32 cellular contexts compared by ENCODE assay signal in genomic region chr14:101273091-101273490, GRCh38.
"Had no signal": no experiment of that assay in that cellular context is flagged by ENCODE, and none has a peak within 500 bp of the region (broad histone marks: within the 10 kb centered on the region; RNA-seq: fewer than 3 reads in every experiment).

No MANE protein-coding gene starts in this region.

- H3K4me1 ChIP-seq: adrenal gland, ascending aorta, body of pancreas, breast epithelium had no signal

- H3K27ac ChIP-seq: adrenal gland, ascending aorta, body of pancreas, brain microvascular endothelial cell, breast epithelium, cardiac muscle cell had no signal

- H3K9me3 ChIP-seq: adrenal gland, ascending aorta, body of pancreas, breast epithelium had no signal

- H3K4me3 ChIP-seq: adrenal gland, ascending aorta, body of pancreas, breast epithelium, cardiac muscle cell had no signal

- FAIRE-seq: astrocyte, bronchial epithelial cell had no signal

- H3K36me3 ChIP-seq: adrenal gland, ascending aorta, brain microvascular endothelial cell, breast epithelium, cardiac muscle cell had no signal

- DNase-seq: activated effector memory CD4-positive, alpha-beta T cell treated with Interleukin-2 at 50 U/mL for 16 hours; activated gamma-delta T cell; activated gamma-delta T cell treated with Interleukin-2 at 50 U/mL for 16 hours; activated naive CD4-positive, alpha-beta T cell; activated naive CD4-positive, alpha-beta T cell treated with anti-CD3 and anti-CD28 coated beads for 36 hours; activated naive CD4-positive, alpha-beta T cell treated with anti-CD3 and anti-CD28 coated beads, Interleukin-2, amount 10 ng/mL, durations not matched to agents 7 days and 5 days; activated naive CD4-positive, alpha-beta T cell treated with anti-CD3 and anti-CD28 coated beads, Interleukin-2, amount 50 U/mL, for 16 hours; activated naive CD4-positive, alpha-beta T cell treated with Interleukin-2 at 50 U/mL for 16 hours; activated naive CD8-positive, alpha-beta T cell treated with anti-CD3 and anti-CD28 coated beads for 36 hours; activated naive CD8-positive, alpha-beta T cell treated with anti-CD3 and anti-CD28 coated beads, Interleukin-2, amount 10 ng/mL, durations not matched to agents 7 days and 5 days; activated naive CD8-positive, alpha-beta T cell treated with anti-CD3 and anti-CD28 coated beads, Interleukin-2, amount 50 U/mL, for 24 hours; activated T-cell treated with anti-CD3 and anti-CD28 coated beads, Interleukin-2, amount 50 U/mL, for 24 hours; activated T-cell treated with anti-CD3 and anti-CD28 coated beads, Interleukin-2, amount 50 U/mL, for 4 hours; activated T-cell treated with anti-CD3 and anti-CD28 coated beads, Interleukin-2, amount 50 U/mL, for 48 hours; activated T-cell treated with anti-CD3 and anti-CD28 coated beads, Interleukin-2, amount 50 U/mL, for 72 hours; adrenal gland; amniotic stem cell; amygdala; anterior cingulate cortex; aorta; body of pancreas; brain microvascular endothelial cell; caudate nucleus; central memory CD4-positive, alpha-beta T cell; cerebellar nuclear complex had no signal

- H3K27me3 ChIP-seq: ascending aorta, body of pancreas, brain microvascular endothelial cell, cardiac muscle cell had no signal

- ATAC-seq: activated naive CD4-positive, alpha-beta T cell treated with anti-CD3 and anti-CD28 coated beads, Interleukin-2, amount 50 U/mL, for 72 hours; activated naive CD8-positive, alpha-beta T cell treated with anti-CD3 and anti-CD28 coated beads, Interleukin-2, amount 50 U/mL, for 24 hours; activated T-cell treated with anti-CD3 and anti-CD28 coated beads, Interleukin-2, amount 50 U/mL, for 4 hours; activated T-cell treated with anti-CD3 and anti-CD28 coated beads, Interleukin-2, amount 50 U/mL, for 72 hours; activated T-helper 17 cell treated with anti-CD3 and anti-CD28 coated beads, Interleukin-2, amount 50 U/mL, for 72 hours; body of pancreas had no signal
